ENCODE assay signal across 25 cellular contexts in the genomic region with DNA sequence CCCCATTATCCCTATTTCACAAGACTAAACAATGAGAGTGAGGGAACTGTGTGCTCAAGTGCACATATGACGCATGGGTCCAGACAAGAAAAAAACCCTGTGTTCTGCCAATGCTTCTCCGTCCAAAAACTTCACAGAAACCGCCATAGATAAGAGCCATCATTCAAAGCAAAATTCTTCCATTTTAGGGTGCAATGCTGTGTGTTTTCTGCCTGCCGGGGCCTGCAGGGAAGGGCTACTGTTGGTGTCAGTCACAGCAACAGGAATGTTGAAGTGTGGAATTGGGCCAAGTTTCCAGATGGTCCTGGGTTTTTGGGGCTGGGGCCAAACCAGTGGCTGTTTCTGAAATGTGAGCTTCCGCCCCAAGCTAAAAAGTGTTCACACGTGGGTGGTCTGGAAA. TPM values are rescaled to one million over a fixed set of nuclear protein-coding genes. Genes with fewer than 3 reads are reported as not detected.
A peak's percentile ranks its signal among the peaks of the same experiment; 100 is the strongest.
DNase-seq lines count a peak whose midpoint lies in the region; ATAC-seq and TF ChIP-seq lines count a peak whose summit lies in the region.
"Had no signal": no experiment of that assay in that cellular context is flagged by ENCODE, and none has a peak within 500 bp of the region (broad histone marks: within the 10 kb centered on the region; RNA-seq: fewer than 3 reads in every experiment).

No MANE protein-coding gene starts in this region.

- WGBS in prostate gland, result 13% methylated on average over 6 of the region's 6 CpGs

- ATAC-seq in foreskin keratinocyte (no peak), sciatic nerve (no peak), GM18867 (IDR thresholded peaks at IDR 0.05; ENCODE audit: unreplicated experiment) (no peak)
- ATAC-seq: activated T-cell treated with anti-CD3 and anti-CD28 coated beads, Interleukin-2, amount 50 U/mL, for 4 hours; psoas muscle; stimulated activated naive B cell treated with anti-CD40 and anti-IgM and Interleukin-4, amounts not matched to agents 10 μg/mL and 1 μg/mL and 100 μg/mL, for 72 hours had no signal

- no peaks in the 10 kb centered on the region for H3K36me3 ChIP-seq in prostate gland

- no peak overlapping the region for H3K27ac ChIP-seq in foreskin keratinocyte
- H3K27ac ChIP-seq in prostate gland, result peak overlapping the region in 1 of 2 donors; percentile 1
- H3K27ac ChIP-seq: psoas muscle had no signal

- no peaks in the 10 kb centered on the region for H3K9me3 ChIP-seq in prostate gland
- H3K9me3 ChIP-seq: psoas muscle had no signal

- no peaks in the 10 kb centered on the region for H3K4me1 ChIP-seq in foreskin keratinocyte
- no peaks in the 10 kb centered on the region for H3K4me1 ChIP-seq in prostate gland (replicated peaks)
- H3K4me1 ChIP-seq: psoas muscle had no signal

- peak; percentile 61 for DNase-seq in NCI-H1105 (lab: John Stamatoyannopoulos, UW)
- DNase-seq in NCI-H524 (lab: John Stamatoyannopoulos, UW), result peak; percentile 38 to 76
- peak; percentile 1 to 15 for DNase-seq in foreskin keratinocyte
- peak; percentile 65 for DNase-seq in prostate gland (ENCODE audit: low spot score)
- DNase-seq in sciatic nerve (ENCODE audit: low spot score), result no peak
- no peak for DNase-seq in HEK293T (ENCODE audit: extremely low spot score)
- DNase-seq: activated CD4-positive, CD25-positive, alpha-beta regulatory T cell treated with anti-CD3 and anti-CD28 coated beads, Interleukin-2, amount 50 U/mL, for 72 hours; activated naive CD4-positive, alpha-beta T cell treated with Interleukin-2 at 50 U/mL for 16 hours; activated T-cell treated with anti-CD3 and anti-CD28 coated beads, Interleukin-2, amount 50 U/mL, for 4 hours; CD4-positive, alpha-beta memory T cell; DMS53; effector memory CD4-positive, alpha-beta T cell; GOT3; mammary epithelial cell; NCI-H1092 treated with DMSO at 0.1 percent for 48 hours; NCI-H2107; NCI-H774; OCI-M1; psoas muscle; SIG-M5; stimulated activated naive B cell treated with anti-CD40 and anti-IgM and Interleukin-4, amounts not matched to agents 10 μg/mL and 1 μg/mL and 100 μg/mL, for 72 hours had no signal

- CTCF ChIA-PET in HEK293T (lab: Yijun Ruan, JAX), result no interaction called here

- no peak overlapping the region for H3K4me3 ChIP-seq in prostate gland
- H3K4me3 ChIP-seq: psoas muscle, smooth muscle cell had no signal

- H3K27me3 ChIP-seq in foreskin keratinocyte (no peaks in the 10 kb centered on the region), prostate gland (replicated peaks; ENCODE audit: insufficient read depth) (no peaks in the 10 kb centered on the region)

- intact Hi-C loops in prostate gland (cut with DNase I), result no loop called here
- intact Hi-C loops in sciatic nerve (cut with DNase I), result no loop called here

- POLR2A ChIA-PET in HEK293T (lab: Yijun Ruan, JAX), result no interaction called here

- TF ChIP-seq CTCF in foreskin keratinocyte (conservative IDR thresholded peaks at IDR 0.05), result no peak
- no peak for TF ChIP-seq CTCF in prostate gland (IDR thresholded peaks at IDR 0.05)

- no peak for TF ChIP-seq POLR2A in prostate gland (IDR thresholded peaks at IDR 0.05)

TF ChIP-seq in HEK293T, 16 proteins besides CTCF, POLR2A, EP300 and RAD21:
- TF ChIP-seq CTBP1 (IDR thresholded peaks at IDR 0.05; ENCODE audit: borderline replicate concordance), result no peak
- TF ChIP-seq FOXM1 (IDR thresholded peaks at IDR 0.05; ENCODE audit: borderline replicate concordance), result no peak
- TF ChIP-seq HDGF (IDR thresholded peaks at IDR 0.05; ENCODE audit: borderline replicate concordance), result no peak
- no peak for TF ChIP-seq BHLHE40 (IDR thresholded peaks at IDR 0.05; ENCODE audit: borderline replicate concordance)
- no peak for TF ChIP-seq L3MBTL2 (conservative IDR thresholded peaks at IDR 0.05)
- TF ChIP-seq, protein P1, sequence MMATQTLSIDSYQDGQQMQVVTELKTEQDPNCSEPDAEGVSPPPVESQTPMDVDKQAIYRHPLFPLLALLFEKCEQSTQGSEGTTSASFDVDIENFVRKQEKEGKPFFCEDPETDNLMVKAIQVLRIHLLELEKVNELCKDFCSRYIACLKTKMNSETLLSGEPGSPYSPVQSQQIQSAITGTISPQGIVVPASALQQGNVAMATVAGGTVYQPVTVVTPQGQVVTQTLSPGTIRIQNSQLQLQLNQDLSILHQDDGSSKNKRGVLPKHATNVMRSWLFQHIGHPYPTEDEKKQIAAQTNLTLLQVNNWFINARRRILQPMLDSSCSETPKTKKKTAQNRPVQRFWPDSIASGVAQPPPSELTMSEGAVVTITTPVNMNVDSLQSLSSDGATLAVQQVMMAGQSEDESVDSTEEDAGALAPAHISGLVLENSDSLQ (IDR thresholded peaks at IDR 0.05), result no peak
- TF ChIP-seq LEF1 (IDR thresholded peaks at IDR 0.05; ENCODE audit: borderline replicate concordance), result no peak
TF ChIP-seq in HEK293T: peak in this region for 0.

RNA-seq across cellular contexts. Expression of gene MC2R, which starts 0.6 kb away (rescaled TPM):
- not detected in 2 replicates for total RNA-seq in foreskin keratinocyte
- polyA plus RNA-seq in foreskin keratinocyte, result not detected in 2 replicates
- not detected for total RNA-seq in prostate gland
- not detected for total RNA-seq in sciatic nerve
- total RNA-seq: activated T-cell treated with anti-CD3 and anti-CD28 coated beads, Interleukin-2, amount 50 U/mL, for 4 hours; CD4-positive, alpha-beta memory T cell; chondrocyte; mammary epithelial cell; smooth muscle cell had no signal
- polyA plus RNA-seq: CD4-positive, alpha-beta memory T cell; esophagus; mammary epithelial cell; psoas muscle; smooth muscle cell had no signal

Comparison
In these comparisons a context has a peak if more than half of its experiments do, and no peak if none do; other contexts are left out.
1. DNase-seq: peak in NCI-H1105 (single experiment), NCI-H524 (2 of 2), foreskin keratinocyte (2 of 2) and prostate gland (single experiment); none in sciatic nerve (single experiment) and HEK293T (single experiment).